ENCODE assay signal across 8 cellular contexts in the genomic region with DNA sequence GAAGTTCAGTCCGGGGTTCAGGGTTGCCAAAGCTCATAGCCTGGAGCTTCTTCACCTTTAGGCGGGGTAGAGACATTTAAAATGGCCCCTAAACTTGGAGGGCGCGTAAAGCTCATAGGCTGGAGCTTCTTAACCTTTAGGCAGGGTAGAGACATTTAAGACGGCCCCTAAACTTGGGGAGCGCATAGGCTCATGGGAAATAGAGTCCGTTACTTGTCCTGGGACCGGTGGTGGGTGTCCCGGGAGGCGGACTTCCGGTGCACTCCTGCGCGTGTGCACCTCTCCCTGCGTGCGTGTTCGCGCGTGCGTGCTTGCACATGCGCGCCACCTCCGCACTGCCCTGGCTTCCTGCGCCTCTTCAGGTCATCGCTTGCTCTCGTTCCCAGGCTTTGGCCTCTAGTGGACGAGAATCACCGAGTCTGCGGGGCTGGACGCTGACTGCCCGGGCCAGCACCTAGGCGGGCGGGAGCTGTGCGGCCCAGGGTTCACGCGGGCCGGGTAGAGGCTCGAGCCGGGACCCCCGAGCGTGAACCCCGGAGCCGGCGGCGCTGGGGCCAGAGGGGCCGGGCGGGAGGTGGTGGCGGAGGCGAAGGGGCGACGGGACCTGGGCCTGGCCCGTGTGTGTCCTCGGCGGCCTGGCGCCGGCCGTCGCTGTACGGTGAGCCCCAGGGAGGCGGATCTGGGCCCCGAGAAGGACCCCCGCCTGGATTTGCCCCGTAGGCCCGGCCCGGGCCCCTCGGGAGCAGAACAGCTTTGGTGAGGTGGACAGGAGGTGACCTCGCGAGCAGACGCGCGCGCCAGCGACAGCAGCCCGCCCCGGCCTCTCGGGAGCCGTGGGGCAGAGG. TPM values are rescaled to one million over a fixed set of nuclear protein-coding genes. Genes with fewer than 3 reads are reported as not detected.
DNase-seq lines count a peak whose midpoint lies in the region; ATAC-seq, FAIRE-seq and TF ChIP-seq lines count a peak whose summit lies in the region.
"Not testable (repeated sequence)": the region's sequence is repeated elsewhere in the genome, so short reads cannot be mapped to it uniquely, and the experiment has no call there.

No MANE protein-coding gene starts in this region.

- POLR2A ChIA-PET in activated CD4-positive, alpha-beta T cell treated with anti-CD3 and anti-CD28 coated beads, Interleukin-2, amount 10 ng/mL, durations not matched to agents 7 days and 5 days (lab: Charles Lee): interaction anchor here (0.7 kb wide), 1 partner anchor 31 kb away, joined by 6 read pairs; no protein-coding TSS in a partner anchor
- POLR2A ChIA-PET in HepG2 (lab: Yijun Ruan, JAX): interaction anchor here (0.7 to 1.3 kb wide), 8 partner anchors 32 to 481 kb away, joined by 3 to 6 read pairs (median 4); a partner anchor contains a TSS

- intact Hi-C loops in dendritic cell treated with granulocyte-macrophage colony-stimulating factor and Interleukin-4, amounts not matched to agents 40 ng/mL and 50 ng/mL, for 4 days (cut with micrococcal nuclease): loop anchor here (5.0 kb wide), 1 partner anchor 76 kb away; a partner anchor contains a TSS
- intact Hi-C loops in HepG2 (cut with micrococcal nuclease; ENCODE audit: unreplicated experiment): not testable (repeated sequence)

- H3K27me3 ChIP-seq in HepG2 (ENCODE audit: control insufficient read depth in 1 of 2, insufficient read depth in 2 of 2, low read length in 2 of 2): not testable (repeated sequence)

- not testable (repeated sequence) for BruUV-seq in HepG2 (replicated peaks; lab: Mats Ljungman, UMichigan)

- peak overlapping the region; percentile 62 for H3K4me2 ChIP-seq in HepG2 (ENCODE audit: low read depth, low read length)

- H3K36me3 ChIP-seq in HepG2 (replicated peaks in 1 of 2; ENCODE audit: control insufficient read depth in 1 of 2, insufficient read depth in 2 of 2, low read length in 2 of 2): not testable (repeated sequence)

- TF ChIP-seq RAD21 in HepG2 (CRISPR knock-in tag; IDR thresholded peaks at IDR 0.05): not testable (repeated sequence)

- peak overlapping the region; percentile 89 for H3K27ac Mint-ChIP-seq in activated CD4-positive, alpha-beta T cell treated with anti-CD3 and anti-CD28 coated beads, Interleukin-2, amount 10 ng/mL, durations not matched to agents 7 days and 5 days
- peak overlapping the region; percentile 92 for H3K27ac Mint-ChIP-seq in dendritic cell treated with granulocyte-macrophage colony-stimulating factor and Interleukin-4, amounts not matched to agents 40 ng/mL and 50 ng/mL, for 4 days

- H3K4me3 Mint-ChIP-seq in activated CD4-positive, alpha-beta T cell treated with anti-CD3 and anti-CD28 coated beads, Interleukin-2, amount 10 ng/mL, durations not matched to agents 7 days and 5 days: peak overlapping the region; percentile 90
- H3K4me3 Mint-ChIP-seq in dendritic cell treated with granulocyte-macrophage colony-stimulating factor and Interleukin-4, amounts not matched to agents 40 ng/mL and 50 ng/mL, for 4 days: peak overlapping the region; percentile 98

- CTCF ChIA-PET in activated CD4-positive, alpha-beta T cell treated with anti-CD3 and anti-CD28 coated beads, Interleukin-2, amount 10 ng/mL, durations not matched to agents 7 days and 5 days (lab: Charles Lee); HepG2 (lab: Yijun Ruan, JAX; ENCODE audit: low intra/inter-chr PET ratio, low total read pairs): not testable (repeated sequence)

- peak overlapping the region; percentile 89 for H3K27ac ChIP-seq in C4-2B
- H3K27ac ChIP-seq in HepG2 (ENCODE audit: extremely low read length, insufficient read depth, low read length): peak overlapping the region; percentile 82

- in situ Hi-C loops in HepG2 (cut with HindIII; ENCODE audit: extremely low pct_ligation_motif_present, low pct_unique_long_range_greater_than_20kb): not testable (repeated sequence)

- TF ChIP-seq EP300 in HepG2 (IDR thresholded peaks at IDR 0.05; ENCODE audit: low read depth in 2 of 2, low read length in 2 of 2); HepG2 (CRISPR knock-in tag; IDR thresholded peaks at IDR 0.05; ENCODE audit: borderline replicate concordance): not testable (repeated sequence)

- H3K9me3 Mint-ChIP-seq in activated CD4-positive, alpha-beta T cell treated with anti-CD3 and anti-CD28 coated beads, Interleukin-2, amount 10 ng/mL, durations not matched to agents 7 days and 5 days; dendritic cell treated with granulocyte-macrophage colony-stimulating factor and Interleukin-4, amounts not matched to agents 40 ng/mL and 50 ng/mL, for 4 days: not testable (repeated sequence)

- peak; percentile 98 for ATAC-seq in GM19328 (IDR thresholded peaks at IDR 0.05; ENCODE audit: unreplicated experiment)
- peak; percentile 97 for ATAC-seq in HG03469 (IDR thresholded peaks at IDR 0.05; ENCODE audit: unreplicated experiment)
- ATAC-seq in HepG2: peak; percentile 98

- peak; percentile 99 for DNase-seq in NCI-H526 (lab: John Stamatoyannopoulos, UW)
- peak; percentile 96 for DNase-seq in activated CD4-positive, alpha-beta T cell treated with anti-CD3 and anti-CD28 coated beads, Interleukin-2, amount 10 ng/mL, durations not matched to agents 7 days and 5 days
- peak; percentile 99 for DNase-seq in HepG2 (ENCODE audit: low spot score)
- DNase-seq in stimulated activated CD4-positive, alpha-beta T cell treated with anti-CD3 and anti-CD28 coated beads, Interleukin-2, amount 100 ng/mL, for 48 hours: peak; percentile 84

- peak; percentile 91 for FAIRE-seq in HepG2 (lab: Jason Lieb, UNC)

- H3K4me1 Mint-ChIP-seq in activated CD4-positive, alpha-beta T cell treated with anti-CD3 and anti-CD28 coated beads, Interleukin-2, amount 10 ng/mL, durations not matched to agents 7 days and 5 days: peaks cover 13% of the 10 kb centered on the region
- not testable (repeated sequence) for H3K4me1 Mint-ChIP-seq in dendritic cell treated with granulocyte-macrophage colony-stimulating factor and Interleukin-4, amounts not matched to agents 40 ng/mL and 50 ng/mL, for 4 days (ENCODE audit: low read depth)

- H2AFZ ChIP-seq in HepG2 (ENCODE audit: low read length): not testable (repeated sequence)

- not testable (repeated sequence) for H3K9me3 ChIP-seq in HepG2 (ENCODE audit: low read length)

- 0% methylated on average over 8 of the region's 76 CpGs for WGBS in HepG2 (ENCODE audit: low lambda C conversion rate)

- TF ChIP-seq POLR2A in HepG2 (IDR thresholded peaks at IDR 0.05; ENCODE audit: insufficient read depth in 1 of 2, low read depth in 2 of 2, low read length in 2 of 2): peak; percentile 72 to 84

- not testable (repeated sequence) for H4K20me1 ChIP-seq in HepG2 (ENCODE audit: insufficient read depth, low read length)

- peak overlapping the region; percentile 84 for H3K9ac ChIP-seq in HepG2 (ENCODE audit: insufficient read depth, low read depth, low read length)

- not testable (repeated sequence) for TF ChIP-seq CTCF in C4-2B (conservative IDR thresholded peaks at IDR 0.05)
- TF ChIP-seq CTCF in HepG2 (CRISPR knock-in tag; IDR thresholded peaks at IDR 0.05): peak; percentile 52

- peak overlapping the region; percentile 53 to 73 (median 73) for H3K4me3 ChIP-seq in HepG2 (replicated peaks in 1 of 3; ENCODE audit: insufficient read depth in 1 of 3, low read depth in 2 of 3, low read length in 3 of 3)

- peaks cover 19% of the 10 kb centered on the region for H3K36me3 Mint-ChIP-seq in activated CD4-positive, alpha-beta T cell treated with anti-CD3 and anti-CD28 coated beads, Interleukin-2, amount 10 ng/mL, durations not matched to agents 7 days and 5 days (ENCODE audit: low read depth)
- peaks cover 28% of the 10 kb centered on the region for H3K36me3 Mint-ChIP-seq in dendritic cell treated with granulocyte-macrophage colony-stimulating factor and Interleukin-4, amounts not matched to agents 40 ng/mL and 50 ng/mL, for 4 days (ENCODE audit: low read depth)

- H3K4me1 ChIP-seq in HepG2 (ENCODE audit: insufficient read depth, low read length): not testable (repeated sequence)

- H3K27me3 Mint-ChIP-seq in activated CD4-positive, alpha-beta T cell treated with anti-CD3 and anti-CD28 coated beads, Interleukin-2, amount 10 ng/mL, durations not matched to agents 7 days and 5 days; dendritic cell treated with granulocyte-macrophage colony-stimulating factor and Interleukin-4, amounts not matched to agents 40 ng/mL and 50 ng/mL, for 4 days: not testable (repeated sequence)

- peaks cover 12% of the 10 kb centered on the region for H3K79me2 ChIP-seq in HepG2 (ENCODE audit: insufficient read depth, low read length)

RNA-seq across cellular contexts. Expression of a gene that starts 7.5 kb away (rescaled TPM):
- not detected for total RNA-seq in activated CD4-positive, alpha-beta T cell treated with anti-CD3 and anti-CD28 coated beads, Interleukin-2, amount 10 ng/mL, durations not matched to agents 7 days and 5 days
- total RNA-seq in HepG2 (2016; rRNA removed; fragmentation: Illumina TruSeq; extraction: Trizol): 0.07 TPM in 1 of 2 replicates, not detected in the other
- total RNA-seq in HepG2 (2016; cell fraction: cytosol; rRNA removed; fragmentation: Illumina TruSeq; extraction: Trizol; ENCODE audit: low read depth): 0.20 TPM in 1 of 2 replicates, not detected in the other
- total RNA-seq in HepG2 (2016; cell fraction: insoluble cytoplasmic fraction; rRNA removed; fragmentation: Illumina TruSeq; extraction: Trizol): not detected in 2 replicates
- 0.19 TPM in 1 of 2 replicates, not detected in the other for total RNA-seq in HepG2 (2016; cell fraction: membrane; rRNA removed; fragmentation: Illumina TruSeq; extraction: Trizol)
- total RNA-seq in HepG2 (2016; cell fraction: nucleus; rRNA removed; fragmentation: Illumina TruSeq; extraction: Trizol): not detected in 2 replicates
- polyA plus RNA-seq in HepG2 (2011; rRNA removed): not detected in 2 replicates
- not detected in 2 replicates for polyA plus RNA-seq in HepG2 (2011; cell fraction: cytosol; rRNA removed)
- polyA plus RNA-seq in HepG2 (2011; cell fraction: nucleus; rRNA removed): not detected in 2 replicates
- 0.48 and 0.79 TPM in 2 replicates for polyA plus RNA-seq in HepG2 (2012)
- polyA plus RNA-seq in HepG2 (2016; cell fraction: cytosol; fragmentation: Illumina TruSeq; extraction: Trizol; ENCODE audit: low read depth): not detected in 2 replicates
- not detected in 2 replicates for polyA plus RNA-seq in HepG2 (2016; cell fraction: insoluble cytoplasmic fraction; fragmentation: Illumina TruSeq; extraction: Trizol; ENCODE audit: low read depth)
- not detected in 2 replicates for polyA plus RNA-seq in HepG2 (2016; cell fraction: membrane; fragmentation: Illumina TruSeq; extraction: Trizol; ENCODE audit: low read depth)
- polyA plus RNA-seq in HepG2 (2016; cell fraction: nucleus; fragmentation: Illumina TruSeq; extraction: Trizol; ENCODE audit: insufficient read depth, low read depth): not detected in 2 replicates
- not detected in 2 replicates for polyA minus RNA-seq in HepG2 (2011; rRNA and poly(A)+ RNA removed; ENCODE audit: low replicate concordance)
- polyA minus RNA-seq in HepG2 (2011; cell fraction: cytosol; rRNA and poly(A)+ RNA removed): not detected in 2 replicates
- not detected in 2 replicates for polyA minus RNA-seq in HepG2 (2011; cell fraction: nucleus; rRNA and poly(A)+ RNA removed)

RNA-seq across cellular contexts. Expression of a gene that starts 32.4 kb away (rescaled TPM):
- total RNA-seq in activated CD4-positive, alpha-beta T cell treated with anti-CD3 and anti-CD28 coated beads, Interleukin-2, amount 10 ng/mL, durations not matched to agents 7 days and 5 days: 10 to 100 TPM; 26.2 to 31.9 TPM
- total RNA-seq in HepG2 (2016; rRNA removed; fragmentation: Illumina TruSeq; extraction: Trizol): 13.2 and 16.8 TPM in 2 replicates
- total RNA-seq in HepG2 (2016; cell fraction: cytosol; rRNA removed; fragmentation: Illumina TruSeq; extraction: Trizol; ENCODE audit: low read depth): 6.5 and 6.6 TPM in 2 replicates
- total RNA-seq in HepG2 (2016; cell fraction: insoluble cytoplasmic fraction; rRNA removed; fragmentation: Illumina TruSeq; extraction: Trizol): 12.1 and 15.9 TPM in 2 replicates
- 7.9 and 8.7 TPM in 2 replicates for total RNA-seq in HepG2 (2016; cell fraction: membrane; rRNA removed; fragmentation: Illumina TruSeq; extraction: Trizol)
- 11.8 and 15.0 TPM in 2 replicates for total RNA-seq in HepG2 (2016; cell fraction: nucleus; rRNA removed; fragmentation: Illumina TruSeq; extraction: Trizol)
- polyA plus RNA-seq in HepG2 (2011; rRNA removed): 13.2 and 16.4 TPM in 2 replicates
- 10.2 and 11.6 TPM in 2 replicates for polyA plus RNA-seq in HepG2 (2011; cell fraction: cytosol; rRNA removed)
- polyA plus RNA-seq in HepG2 (2011; cell fraction: nucleus; rRNA removed): 65.4 and 70.0 TPM in 2 replicates
- polyA plus RNA-seq in HepG2 (2012): 14.2 and 15.7 TPM in 2 replicates
- polyA plus RNA-seq in HepG2 (2016; cell fraction: cytosol; fragmentation: Illumina TruSeq; extraction: Trizol; ENCODE audit: low read depth): 4.3 and 5.8 TPM in 2 replicates
- polyA plus RNA-seq in HepG2 (2016; cell fraction: insoluble cytoplasmic fraction; fragmentation: Illumina TruSeq; extraction: Trizol; ENCODE audit: low read depth): 15.0 TPM in 2 replicates
- polyA plus RNA-seq in HepG2 (2016; cell fraction: membrane; fragmentation: Illumina TruSeq; extraction: Trizol; ENCODE audit: low read depth): 6.4 and 7.8 TPM in 2 replicates
- 40.8 and 41.7 TPM in 2 replicates for polyA plus RNA-seq in HepG2 (2016; cell fraction: nucleus; fragmentation: Illumina TruSeq; extraction: Trizol; ENCODE audit: insufficient read depth, low read depth)
- polyA minus RNA-seq in HepG2 (2011; rRNA and poly(A)+ RNA removed; ENCODE audit: low replicate concordance): 6.2 and 6.6 TPM in 2 replicates
- polyA minus RNA-seq in HepG2 (2011; cell fraction: cytosol; rRNA and poly(A)+ RNA removed): 3.4 and 4.0 TPM in 2 replicates
- 14.5 and 17.1 TPM in 2 replicates for polyA minus RNA-seq in HepG2 (2011; cell fraction: nucleus; rRNA and poly(A)+ RNA removed)

Comparison
In these comparisons a context has a peak if more than half of its experiments do, and no peak if none do; other contexts are left out.
1. Peak in every context shown above with its lines: DNase-seq, ATAC-seq, H3K4me3 ChIP-seq and H3K27ac ChIP-seq.